In the genomic region with DNA sequence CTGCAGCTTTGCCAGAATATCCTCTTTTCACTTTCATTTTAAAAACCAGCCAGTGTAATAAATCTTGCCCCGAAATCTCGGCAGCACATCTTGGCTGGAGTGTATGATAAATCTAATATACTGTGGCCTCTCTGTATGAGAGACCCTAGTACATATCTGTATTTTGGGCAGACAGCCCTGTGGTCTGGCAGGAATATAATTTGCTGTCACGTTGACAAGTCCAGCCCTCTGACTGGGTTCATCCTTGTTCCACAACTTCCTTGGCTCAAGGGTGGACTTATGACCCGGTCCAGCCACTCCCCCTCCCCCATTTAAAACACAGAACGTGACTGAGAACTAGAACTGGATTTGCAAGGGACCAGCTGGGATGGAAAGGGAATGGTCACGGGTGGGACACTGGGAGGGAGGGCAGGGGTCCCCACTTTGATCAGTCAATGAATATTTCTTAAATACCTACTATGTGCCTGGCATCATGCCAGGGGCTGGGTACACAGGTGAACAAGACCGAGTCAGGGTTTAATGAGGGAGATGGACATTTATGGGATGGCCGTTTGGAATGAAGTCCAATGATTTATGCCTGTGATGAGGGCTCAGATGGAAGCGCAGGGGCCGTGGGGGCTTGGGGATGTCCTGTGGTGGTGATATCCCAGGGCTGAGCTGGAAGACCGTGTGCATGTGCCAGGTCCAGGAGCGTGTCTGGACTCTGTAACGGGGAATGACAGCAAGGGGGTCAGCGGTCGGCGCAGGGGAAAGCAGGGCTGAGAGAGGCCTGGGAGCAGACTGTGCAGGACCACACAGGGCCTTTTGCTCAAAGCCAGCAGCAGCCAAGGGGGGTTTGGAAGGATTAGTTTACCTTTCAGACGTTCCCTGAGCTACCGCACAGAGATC, we compare ENCODE assay signal across 25 cellular contexts.
DNase-seq lines count a peak whose midpoint lies in the region; TF ChIP-seq lines count a peak whose summit lies in the region.
"Had no signal": no experiment of that assay in that cellular context is flagged by ENCODE, and none has a peak within 500 bp of the region (broad histone marks: within the 10 kb centered on the region; RNA-seq: fewer than 3 reads in every experiment).

No MANE protein-coding gene starts in this region.

- DNase-seq in LNCaP clone FGC (ENCODE audit: low read depth): peak; percentile 26
- peak; percentile 43 for DNase-seq in OCI-M1 (lab: John Stamatoyannopoulos, UW)
- DNase-seq in foreskin melanocyte: peak; percentile 9
- no peak for DNase-seq in stimulated activated CD4-positive, alpha-beta T cell treated with anti-CD3 and anti-CD28 coated beads, Interleukin-15, amount 100 ng/mL, for 24 hours
- no peak for DNase-seq in stimulated activated CD4-positive, alpha-beta T cell treated with anti-CD3 and anti-CD28 coated beads, Interleukin-1b, Interleukin-23, amount 100 ng/mL, for 48 hours
- DNase-seq in stimulated activated naive CD4-positive, alpha-beta T cell (lab: John Stamatoyannopoulos, UW): no peak
- no peak for DNase-seq in NCI-H345 treated with DMSO at 0.1 percent for 48 hours (lab: John Stamatoyannopoulos, UW; ENCODE audit: unreplicated experiment)
- DNase-seq: activated CD4-positive, alpha-beta T cell treated with anti-CD3 and anti-CD28 coated beads for 1 hour; activated CD8-positive, alpha-beta T cell treated with anti-CD3 and anti-CD28 coated beads for 36 hours; C1 segment of cervical spinal cord; DMS79 treated with DMSO at 0.1 percent for 48 hours; HCEC 1CT; islet precursor cell; lower lobe of right lung; NCI-H1048; NCI-H1694; NCI-H524 treated with DMSO at 0.1 percent for 48 hours; RPMI8226; sigmoid colon; stimulated activated naive B cell treated with anti-CD40 and anti-IgM and Interleukin-4, amounts not matched to agents 10 μg/mL and 1 μg/mL and 100 μg/mL, for 72 hours had no signal

- no peaks in the 10 kb centered on the region for H3K9me3 Mint-ChIP-seq in nephron
- H3K9me3 Mint-ChIP-seq: activated CD8-positive, alpha-beta T cell treated with anti-CD3 and anti-CD28 coated beads for 36 hours; activated naive CD4-positive, alpha-beta T cell treated with anti-CD3 and anti-CD28 coated beads, Interleukin-2, amount 50 U/mL, for 72 hours; activated T-helper 17 cell treated with anti-CD3 and anti-CD28 coated beads, Interleukin-2, amount 50 U/mL, for 72 hours; stimulated activated naive B cell treated with anti-CD40 and anti-IgM and Interleukin-4, amounts not matched to agents 10 μg/mL and 1 μg/mL and 100 μg/mL, for 72 hours; T-helper 1 cell treated with Interleukin-12 subunit alpha and Interleukin-12 subunit beta and Interleukin-4 antibody, amounts not matched to agents 30 μg/mL and 1 μg/mL, for 36 hours had no signal

- peaks cover 80% of the 10 kb centered on the region for H3K4me1 Mint-ChIP-seq in nephron
- H3K4me1 Mint-ChIP-seq: activated T-helper 17 cell treated with anti-CD3 and anti-CD28 coated beads, Interleukin-2, amount 50 U/mL, for 72 hours had no signal

- TF ChIP-seq CTCF in LNCaP clone FGC (IDR thresholded peaks at IDR 0.05; ENCODE audit: control insufficient read depth, extremely low read depth, insufficient read depth) (no peak), nephron (IDR thresholded peaks at IDR 0.05; ENCODE audit: unreplicated experiment in 3 of 3) (no peak)

- no peaks in the 10 kb centered on the region for H3K36me3 Mint-ChIP-seq in nephron (ENCODE audit: low read depth)
- H3K36me3 Mint-ChIP-seq: activated naive CD4-positive, alpha-beta T cell treated with anti-CD3 and anti-CD28 coated beads, Interleukin-2, amount 50 U/mL, for 72 hours; stimulated activated naive B cell treated with anti-CD40 and anti-IgM and Interleukin-4, amounts not matched to agents 10 μg/mL and 1 μg/mL and 100 μg/mL, for 72 hours had no signal

- peak overlapping the region; percentile 93 to 96 (median 96) for H3K27ac Mint-ChIP-seq in nephron
- H3K27ac Mint-ChIP-seq: activated CD8-positive, alpha-beta T cell treated with anti-CD3 and anti-CD28 coated beads for 36 hours; activated naive CD4-positive, alpha-beta T cell treated with anti-CD3 and anti-CD28 coated beads, Interleukin-2, amount 50 U/mL, for 72 hours; activated T-helper 17 cell treated with anti-CD3 and anti-CD28 coated beads, Interleukin-2, amount 50 U/mL, for 72 hours; stimulated activated naive B cell treated with anti-CD40 and anti-IgM and Interleukin-4, amounts not matched to agents 10 μg/mL and 1 μg/mL and 100 μg/mL, for 72 hours; T-helper 1 cell treated with Interleukin-12 subunit alpha and Interleukin-12 subunit beta and Interleukin-4 antibody, amounts not matched to agents 30 μg/mL and 1 μg/mL, for 36 hours had no signal

- no peak overlapping the region for H3K4me3 ChIP-seq in LNCaP clone FGC (ENCODE audit: low read depth, low read length)
- H3K4me3 ChIP-seq: lower lobe of right lung, sigmoid colon, suprapubic skin had no signal

- H3K4me3 Mint-ChIP-seq in nephron: peak overlapping the region in 2 of 3 experiments; percentile 43
- H3K4me3 Mint-ChIP-seq: activated CD8-positive, alpha-beta T cell treated with anti-CD3 and anti-CD28 coated beads for 36 hours; activated T-helper 17 cell treated with anti-CD3 and anti-CD28 coated beads, Interleukin-2, amount 50 U/mL, for 72 hours; stimulated activated naive B cell treated with anti-CD40 and anti-IgM and Interleukin-4, amounts not matched to agents 10 μg/mL and 1 μg/mL and 100 μg/mL, for 72 hours; T-helper 1 cell treated with Interleukin-12 subunit alpha and Interleukin-12 subunit beta and Interleukin-4 antibody, amounts not matched to agents 30 μg/mL and 1 μg/mL, for 36 hours had no signal

- H3K27me3 Mint-ChIP-seq in nephron (ENCODE audit: low read depth): peaks cover 43% of the 10 kb centered on the region

Comparison
In these comparisons a context has a peak if more than half of its experiments do, and no peak if none do; other contexts are left out.
1. DNase-seq: peak in LNCaP clone FGC (single experiment), OCI-M1 (single experiment) and foreskin melanocyte (single experiment); none in stimulated activated CD4-positive, alpha-beta T cell treated with anti-CD3 and anti-CD28 coated beads, Interleukin-15, amount 100 ng/mL, for 24 hours (single experiment), stimulated activated CD4-positive, alpha-beta T cell treated with anti-CD3 and anti-CD28 coated beads, Interleukin-1b, Interleukin-23, amount 100 ng/mL, for 48 hours (single experiment), stimulated activated naive CD4-positive, alpha-beta T cell (0 of 6) and NCI-H345 treated with DMSO at 0.1 percent for 48 hours (single experiment).